20 cellular contexts compared by ENCODE assay signal in the genomic region with DNA sequence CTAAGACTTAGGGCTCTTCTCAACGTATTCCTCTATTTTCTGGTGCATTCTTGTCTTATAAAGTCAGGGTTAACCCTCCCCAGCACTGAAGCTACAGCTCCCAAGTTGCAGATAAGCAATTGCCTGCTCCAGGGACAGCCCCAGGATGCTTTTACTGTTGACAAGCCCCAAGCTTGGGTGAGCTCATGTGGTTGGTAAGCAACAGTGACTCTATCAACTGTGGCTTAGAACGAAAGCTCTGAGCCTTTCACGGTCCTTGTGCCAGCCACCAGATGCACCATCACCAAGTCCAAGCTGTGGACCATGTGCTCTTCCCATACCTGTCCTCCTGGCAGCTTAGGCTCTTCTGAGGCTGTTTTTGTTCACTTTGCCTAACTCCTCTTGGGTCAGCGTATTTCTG. TPM values are rescaled to one million over a fixed set of nuclear protein-coding genes. Genes with fewer than 3 reads are reported as not detected.
DNase-seq lines count a peak whose midpoint lies in the region; ATAC-seq and TF ChIP-seq lines count a peak whose summit lies in the region.
"Had no signal": no experiment of that assay in that cellular context is flagged by ENCODE, and none has a peak within 500 bp of the region (broad histone marks: within the 10 kb centered on the region; RNA-seq: fewer than 3 reads in every experiment).

No MANE protein-coding gene starts in this region.

- peak overlapping the region; percentile 44 for H3K27ac ChIP-seq in RWPE1
- H3K27ac ChIP-seq: coronary artery, esophagus muscularis mucosa, HL-60 had no signal

- TF ChIP-seq CTCF in RWPE1 (conservative IDR thresholded peaks at IDR 0.05; ENCODE audit: low read depth), result no peak

- no peaks in the 10 kb centered on the region for H3K27me3 Mint-ChIP-seq in stimulated activated naive CD8-positive, alpha-beta T cell treated with anti-CD3 and anti-CD28 coated beads, Interleukin-15, Interleukin-2, amounts not matched to agents 100 ng/mL and 50 ng/mL, for 24 hours
- H3K27me3 Mint-ChIP-seq in stimulated activated naive CD8-positive, alpha-beta T cell treated with anti-CD3 and anti-CD28 coated beads, Interleukin-15, amount 100 ng/mL, for 72 hours, result peaks cover 12% of the 10 kb centered on the region

- H3K4me1 Mint-ChIP-seq in stimulated activated naive CD8-positive, alpha-beta T cell treated with anti-CD3 and anti-CD28 coated beads, Interleukin-15, Interleukin-2, amounts not matched to agents 100 ng/mL and 50 ng/mL, for 24 hours (ENCODE audit: low read depth), result peaks cover 47% of the 10 kb centered on the region
- no peaks in the 10 kb centered on the region for H3K4me1 Mint-ChIP-seq in stimulated activated naive CD8-positive, alpha-beta T cell treated with anti-CD3 and anti-CD28 coated beads, Interleukin-15, amount 100 ng/mL, for 72 hours

- intact Hi-C loops in left colon (cut with DNase I, micrococcal nuclease), result no loop called here

- no peak overlapping the region for H3K4me3 Mint-ChIP-seq in stimulated activated naive CD8-positive, alpha-beta T cell treated with anti-CD3 and anti-CD28 coated beads, Interleukin-15, Interleukin-2, amounts not matched to agents 100 ng/mL and 50 ng/mL, for 24 hours
- H3K4me3 Mint-ChIP-seq in stimulated activated naive CD8-positive, alpha-beta T cell treated with anti-CD3 and anti-CD28 coated beads, Interleukin-15, amount 100 ng/mL, for 72 hours, result no peak overlapping the region

- no peak for ATAC-seq in stimulated activated naive CD8-positive, alpha-beta T cell treated with anti-CD3 and anti-CD28 coated beads, Interleukin-15, Interleukin-2, amounts not matched to agents 100 U/mL and 50 U/mL, for 24 hours
- ATAC-seq in HG02759 (IDR thresholded peaks at IDR 0.05; ENCODE audit: unreplicated experiment) (peak; percentile 63), left colon (no peak)
- ATAC-seq in stimulated activated naive CD8-positive, alpha-beta T cell treated with anti-CD3 and anti-CD28 coated beads, Interleukin-15, amount 100 ng/mL, for 72 hours, result peak; percentile 59

- H3K27ac Mint-ChIP-seq in stimulated activated naive CD8-positive, alpha-beta T cell treated with anti-CD3 and anti-CD28 coated beads, Interleukin-15, Interleukin-2, amounts not matched to agents 100 ng/mL and 50 ng/mL, for 24 hours, result peak overlapping the region; percentile 36
- H3K27ac Mint-ChIP-seq in stimulated activated naive CD8-positive, alpha-beta T cell treated with anti-CD3 and anti-CD28 coated beads, Interleukin-15, amount 100 ng/mL, for 72 hours, result no peak overlapping the region
- H3K27ac Mint-ChIP-seq: activated T-helper 2 cell treated with anti-CD3 and anti-CD28 coated beads, Interferon-gamma antibody, Interleukin-2, Interleukin-4, amounts not matched to agents 10 μg/mL and 5 μg/mL and 100 μg/mL, durations not matched to agents 14 hours and 24 hours and 36 hours had no signal

- POLR2A ChIA-PET in RWPE1 (lab: Yijun Ruan, JAX; ENCODE audit: low non-redundant PET), result no interaction called here

- H3K36me3 Mint-ChIP-seq in stimulated activated naive CD8-positive, alpha-beta T cell treated with anti-CD3 and anti-CD28 coated beads, Interleukin-15, Interleukin-2, amounts not matched to agents 100 ng/mL and 50 ng/mL, for 24 hours (ENCODE audit: low read depth), result no peaks in the 10 kb centered on the region

- no peak for DNase-seq in stimulated activated naive CD8-positive, alpha-beta T cell treated with anti-CD3 and anti-CD28 coated beads, Interleukin-15, Interleukin-2, amounts not matched to agents 100 U/mL and 50 U/mL, for 24 hours
- DNase-seq in RWPE1 (ENCODE audit: low spot score), result no peak
- DNase-seq in stimulated activated naive CD8-positive, alpha-beta T cell treated with anti-CD3 and anti-CD28 coated beads, Interleukin-15, amount 100 ng/mL, for 72 hours, result no peak
- no peak for DNase-seq in left colon
- no peak for DNase-seq in NCI-H2196 (lab: John Stamatoyannopoulos, UW; ENCODE audit: unreplicated experiment)
- DNase-seq in activated CD4-positive, CD25-positive, alpha-beta regulatory T cell (lab: John Stamatoyannopoulos, UW), result no peak
- DNase-seq: activated CD4-positive, alpha-beta T cell treated with anti-CD3 and anti-CD28 coated beads for 48 hours; anterior cingulate cortex; hippocampal formation; Kasumi-1; NCI-H187 treated with DMSO at 0.1 percent for 48 hours; NCI-H774; posterior cingulate gyrus; spleen had no signal

- no peaks in the 10 kb centered on the region for H3K9me3 Mint-ChIP-seq in stimulated activated naive CD8-positive, alpha-beta T cell treated with anti-CD3 and anti-CD28 coated beads, Interleukin-15, Interleukin-2, amounts not matched to agents 100 ng/mL and 50 ng/mL, for 24 hours
- H3K9me3 Mint-ChIP-seq in stimulated activated naive CD8-positive, alpha-beta T cell treated with anti-CD3 and anti-CD28 coated beads, Interleukin-15, amount 100 ng/mL, for 72 hours, result no peaks in the 10 kb centered on the region
- H3K9me3 Mint-ChIP-seq: activated T-helper 2 cell treated with anti-CD3 and anti-CD28 coated beads, Interferon-gamma antibody, Interleukin-2, Interleukin-4, amounts not matched to agents 10 μg/mL and 5 μg/mL and 100 μg/mL, durations not matched to agents 14 hours and 24 hours and 36 hours had no signal

- CTCF ChIA-PET in RWPE1 (lab: Yijun Ruan, JAX), result interaction anchor here (0.6 to 0.7 kb wide), 2 partner anchors 99 to 195 kb away, joined by 3 read pairs; no protein-coding TSS in a partner anchor

RNA-seq across cellular contexts. Expression of gene ADRB2, which starts 13.5 kb away (rescaled TPM):
- total RNA-seq in left colon, result 1 to 10 TPM in 1 of 2 donors, under 1 TPM in 1; 0.55 to 1.4 TPM

Comparison
In these comparisons a context has a peak if more than half of its experiments do, and no peak if none do; other contexts are left out.
1. ATAC-seq: peak in HG02759 (single experiment) and stimulated activated naive CD8-positive, alpha-beta T cell treated with anti-CD3 and anti-CD28 coated beads, Interleukin-15, amount 100 ng/mL, for 72 hours (single experiment); none in stimulated activated naive CD8-positive, alpha-beta T cell treated with anti-CD3 and anti-CD28 coated beads, Interleukin-15, Interleukin-2, amounts not matched to agents 100 U/mL and 50 U/mL, for 24 hours (single experiment) and left colon (single experiment).